ENCODE assay signal across 27 cellular contexts in genomic region chr5:77758141-77758938, GRCh38.
"Had no signal": no experiment of that assay in that cellular context is flagged by ENCODE, and none has a peak within 500 bp of the region (broad histone marks: within the 10 kb centered on the region; RNA-seq: fewer than 3 reads in every experiment).

No MANE protein-coding gene starts in this region.

- H3K4me1 Mint-ChIP-seq: brain had no signal

- DNase-seq: activated CD4-positive, alpha-beta memory T cell treated with anti-CD3 and anti-CD28 coated beads for 36 hours; activated CD4-positive, alpha-beta T cell treated with anti-CD3 and anti-CD28 coated beads for 48 hours; activated gamma-delta T cell; activated T-cell treated with anti-CD3 and anti-CD28 coated beads for 4 hours; aorta; central memory CD4-positive, alpha-beta T cell; dermis blood vessel endothelial cell; effector CD8-positive, alpha-beta T cell; hippocampal formation; mesenchymal stem cell; naive B cell; ovary; stimulated activated CD4-positive, alpha-beta T cell treated with anti-CD3 and anti-CD28 coated beads, Interleukin-1b, Interleukin-23, amount 100 ng/mL, for 48 hours; T1000; tibial artery; uterus had no signal

- H3K27me3 Mint-ChIP-seq: activated CD4-positive, alpha-beta memory T cell treated with anti-CD3 and anti-CD28 coated beads for 36 hours; activated naive CD4-positive, alpha-beta T cell treated with anti-CD3 and anti-CD28 coated beads, Interleukin-2, amount 50 U/mL, for 24 hours; brain; naive B cell; stimulated activated naive CD8-positive, alpha-beta T cell treated with anti-CD3 and anti-CD28 coated beads, Interleukin-15, Interleukin-2, amounts not matched to agents 100 ng/mL and 50 ng/mL, for 24 hours had no signal

- H3K27ac ChIP-seq: esophagus muscularis mucosa, neutrophil, ovary, prostate gland, tibial artery, uterus had no signal

- H3K36me3 ChIP-seq: neutrophil, ovary, prostate gland, tibial artery, uterus had no signal

- H3K4me3 Mint-ChIP-seq: activated CD4-positive, alpha-beta memory T cell treated with anti-CD3 and anti-CD28 coated beads for 36 hours; activated naive CD4-positive, alpha-beta T cell treated with anti-CD3 and anti-CD28 coated beads, Interleukin-2, amount 50 U/mL, for 24 hours; activated T-helper 1 cell treated with anti-CD3 and anti-CD28 coated beads, Interleukin-12 subunit alpha, Interleukin-12 subunit beta, Interleukin-2, Interleukin-4 antibody, amounts not matched to agents 30 ng/mL and 10 ng/mL and 1 ng/mL, durations not matched to agents 14 hours and 24 hours and 36 hours; brain; stimulated activated naive CD8-positive, alpha-beta T cell treated with anti-CD3 and anti-CD28 coated beads, Interleukin-15, Interleukin-2, amounts not matched to agents 100 ng/mL and 50 ng/mL, for 24 hours; T-helper 1 cell treated with Interleukin-12 subunit alpha and Interleukin-12 subunit beta and Interleukin-4 antibody, amounts not matched to agents 30 μg/mL and 1 μg/mL, for 36 hours had no signal

- H3K27ac Mint-ChIP-seq: activated CD4-positive, alpha-beta memory T cell treated with anti-CD3 and anti-CD28 coated beads for 36 hours; activated naive CD4-positive, alpha-beta T cell treated with anti-CD3 and anti-CD28 coated beads, Interleukin-2, amount 50 U/mL, for 24 hours; activated T-helper 1 cell treated with anti-CD3 and anti-CD28 coated beads, Interleukin-12 subunit alpha, Interleukin-12 subunit beta, Interleukin-2, Interleukin-4 antibody, amounts not matched to agents 30 ng/mL and 10 ng/mL and 1 ng/mL, durations not matched to agents 14 hours and 24 hours and 36 hours; brain; stimulated activated naive CD8-positive, alpha-beta T cell treated with anti-CD3 and anti-CD28 coated beads, Interleukin-15, Interleukin-2, amounts not matched to agents 100 ng/mL and 50 ng/mL, for 24 hours; T-helper 1 cell treated with Interleukin-12 subunit alpha and Interleukin-12 subunit beta and Interleukin-4 antibody, amounts not matched to agents 30 μg/mL and 1 μg/mL, for 36 hours had no signal

- H3K4me1 ChIP-seq: prostate gland had no signal

- H3K9me3 ChIP-seq: esophagus muscularis mucosa, neutrophil, ovary, prostate gland, tibial artery, uterus had no signal

- H3K9me3 Mint-ChIP-seq: activated naive CD4-positive, alpha-beta T cell treated with anti-CD3 and anti-CD28 coated beads, Interleukin-2, amount 50 U/mL, for 24 hours; activated T-helper 1 cell treated with anti-CD3 and anti-CD28 coated beads, Interleukin-12 subunit alpha, Interleukin-12 subunit beta, Interleukin-2, Interleukin-4 antibody, amounts not matched to agents 30 ng/mL and 10 ng/mL and 1 ng/mL, durations not matched to agents 14 hours and 24 hours and 36 hours; T-helper 1 cell treated with Interleukin-12 subunit alpha and Interleukin-12 subunit beta and Interleukin-4 antibody, amounts not matched to agents 30 μg/mL and 1 μg/mL, for 36 hours had no signal

- H3K4me3 ChIP-seq: esophagus muscularis mucosa, ovary, prostate gland, tibial artery, uterus had no signal

- ATAC-seq: right cardiac atrium had no signal

- H3K27me3 ChIP-seq: esophagus muscularis mucosa, neutrophil, ovary, tibial artery, uterus had no signal

- FAIRE-seq: endothelial cell of umbilical vein, frontal cortex had no signal
